12 cellular contexts compared by ENCODE assay signal in the genomic region with DNA sequence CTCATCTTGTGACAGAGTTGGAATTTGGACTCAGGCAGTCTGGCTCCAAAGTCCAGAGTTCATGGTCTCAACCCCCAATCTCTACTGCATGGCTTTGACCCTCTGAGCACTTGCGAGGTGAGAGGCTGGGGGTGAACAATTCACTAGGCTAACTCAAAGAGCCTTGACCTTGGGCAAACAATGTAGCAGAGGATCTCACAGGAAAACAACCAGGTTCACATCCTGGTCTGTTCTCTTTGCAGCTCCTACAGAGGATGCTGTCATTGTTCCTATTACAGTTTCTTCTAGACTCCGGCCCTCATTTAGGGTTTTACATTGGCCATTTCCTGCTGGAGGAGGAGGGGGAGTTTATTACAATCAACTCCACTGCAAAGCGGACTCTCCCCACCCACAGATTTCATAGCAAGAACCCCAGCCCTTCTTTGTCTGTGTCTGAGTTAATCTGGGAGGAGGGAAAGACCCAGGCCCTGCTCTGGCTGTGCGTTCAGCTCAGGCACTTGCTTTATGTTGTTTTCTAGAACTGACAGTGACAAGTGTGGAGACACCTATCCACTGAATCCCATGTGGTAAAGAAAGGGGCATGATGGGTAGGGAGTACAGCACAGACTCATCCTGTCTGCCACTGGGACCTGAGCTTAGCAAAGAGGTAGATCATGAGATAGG.
DNase-seq lines count a peak whose midpoint lies in the region; ATAC-seq and TF ChIP-seq lines count a peak whose summit lies in the region.
"Had no signal": no experiment of that assay in that cellular context is flagged by ENCODE, and none has a peak within 500 bp of the region (broad histone marks: within the 10 kb centered on the region; RNA-seq: fewer than 3 reads in every experiment).

No MANE protein-coding gene starts in this region.

- H3K4me1 ChIP-seq in suprapubic skin, result no peaks in the 10 kb centered on the region

- no peak overlapping the region for H3K27ac ChIP-seq in suprapubic skin

- H3K4me3 ChIP-seq in GM12865 (ENCODE audit: low read depth, low read length), result no peak overlapping the region
- H3K4me3 ChIP-seq in suprapubic skin, result no peak overlapping the region

- H3K4me3 Mint-ChIP-seq in activated naive CD8-positive, alpha-beta T cell treated with anti-CD3 and anti-CD28 coated beads, Interleukin-2, amount 50 U/mL, for 24 hours, result peak overlapping the region; percentile 43
- H3K4me3 Mint-ChIP-seq: dendritic cell treated with granulocyte-macrophage colony-stimulating factor and Interleukin-4, amounts not matched to agents 40 ng/mL and 50 ng/mL, for 4 days had no signal

- H3K27me3 ChIP-seq in suprapubic skin, result no peaks in the 10 kb centered on the region

- ATAC-seq in activated naive CD8-positive, alpha-beta T cell treated with anti-CD3 and anti-CD28 coated beads, Interleukin-2, amount 50 U/mL, for 24 hours, result peak; percentile 51

- no peaks in the 10 kb centered on the region for H3K27me3 Mint-ChIP-seq in activated naive CD8-positive, alpha-beta T cell treated with anti-CD3 and anti-CD28 coated beads, Interleukin-2, amount 50 U/mL, for 24 hours

- no peak for TF ChIP-seq POLR2A in suprapubic skin (IDR thresholded peaks at IDR 0.05)

- no peaks in the 10 kb centered on the region for H3K9me3 ChIP-seq in suprapubic skin

- H3K4me1 Mint-ChIP-seq in activated naive CD8-positive, alpha-beta T cell treated with anti-CD3 and anti-CD28 coated beads, Interleukin-2, amount 50 U/mL, for 24 hours, result peaks cover 70% of the 10 kb centered on the region

- H3K36me3 ChIP-seq in suprapubic skin, result no peaks in the 10 kb centered on the region

- H3K27ac Mint-ChIP-seq in activated naive CD8-positive, alpha-beta T cell treated with anti-CD3 and anti-CD28 coated beads, Interleukin-2, amount 50 U/mL, for 24 hours, result peak overlapping the region; percentile 92
- H3K27ac Mint-ChIP-seq: dendritic cell treated with granulocyte-macrophage colony-stimulating factor and Interleukin-4, amounts not matched to agents 40 ng/mL and 50 ng/mL, for 4 days had no signal

- TF ChIP-seq CTCF in GM12865 (IDR thresholded peaks at IDR 0.05; ENCODE audit: insufficient read depth, low read depth, low read length, missing control alignments) (no peak), suprapubic skin (IDR thresholded peaks at IDR 0.05) (no peak)

- TF ChIP-seq EP300 in suprapubic skin (IDR thresholded peaks at IDR 0.05), result no peak

- 89% methylated on average over 4 of the region's 4 CpGs for WGBS in suprapubic skin

- no peaks in the 10 kb centered on the region for H3K36me3 Mint-ChIP-seq in activated naive CD8-positive, alpha-beta T cell treated with anti-CD3 and anti-CD28 coated beads, Interleukin-2, amount 50 U/mL, for 24 hours (ENCODE audit: low read depth)

- peaks cover 8% of the 10 kb centered on the region for H3K9me3 Mint-ChIP-seq in activated naive CD8-positive, alpha-beta T cell treated with anti-CD3 and anti-CD28 coated beads, Interleukin-2, amount 50 U/mL, for 24 hours

- DNase-seq in GM12865 (ENCODE audit: low read depth) (peak; percentile 40), suprapubic skin (ENCODE audit: low spot score in 2 of 2) (no peak), NCI-H146 treated with DMSO at 0.1 percent for 48 hours (lab: John Stamatoyannopoulos, UW; ENCODE audit: unreplicated experiment) (no peak), cerebellum (ENCODE audit: low spot score) (no peak), NCI-H2107 treated with DMSO at 0.1 percent for 48 hours (lab: John Stamatoyannopoulos, UW; ENCODE audit: unreplicated experiment) (no peak)
- peak; percentile 62 for DNase-seq in activated CD4-positive, alpha-beta T cell treated with anti-CD3 and anti-CD28 coated beads for 48 hours
- DNase-seq in activated naive CD8-positive, alpha-beta T cell treated with anti-CD3 and anti-CD28 coated beads, Interleukin-2, amount 50 U/mL, for 24 hours, result peak; percentile 53
- DNase-seq in stimulated activated CD4-positive, alpha-beta T cell treated with anti-CD3 and anti-CD28 coated beads, Interleukin-2, amount 100 ng/mL, for 24 hours, result peak; percentile 43 to 58
- DNase-seq: amniotic stem cell, GOT3, NCI-H526 had no signal

Comparison
In these comparisons a context has a peak if more than half of its experiments do, and no peak if none do; other contexts are left out.
1. DNase-seq: peak in GM12865 (single experiment), activated CD4-positive, alpha-beta T cell treated with anti-CD3 and anti-CD28 coated beads for 48 hours (single experiment), activated naive CD8-positive, alpha-beta T cell treated with anti-CD3 and anti-CD28 coated beads, Interleukin-2, amount 50 U/mL, for 24 hours (single experiment) and stimulated activated CD4-positive, alpha-beta T cell treated with anti-CD3 and anti-CD28 coated beads, Interleukin-2, amount 100 ng/mL, for 24 hours (2 of 2); none in suprapubic skin (0 of 2), NCI-H146 treated with DMSO at 0.1 percent for 48 hours (single experiment), cerebellum (single experiment) and NCI-H2107 treated with DMSO at 0.1 percent for 48 hours (single experiment).